8 cellular contexts compared by ENCODE assay signal in the genomic region with DNA sequence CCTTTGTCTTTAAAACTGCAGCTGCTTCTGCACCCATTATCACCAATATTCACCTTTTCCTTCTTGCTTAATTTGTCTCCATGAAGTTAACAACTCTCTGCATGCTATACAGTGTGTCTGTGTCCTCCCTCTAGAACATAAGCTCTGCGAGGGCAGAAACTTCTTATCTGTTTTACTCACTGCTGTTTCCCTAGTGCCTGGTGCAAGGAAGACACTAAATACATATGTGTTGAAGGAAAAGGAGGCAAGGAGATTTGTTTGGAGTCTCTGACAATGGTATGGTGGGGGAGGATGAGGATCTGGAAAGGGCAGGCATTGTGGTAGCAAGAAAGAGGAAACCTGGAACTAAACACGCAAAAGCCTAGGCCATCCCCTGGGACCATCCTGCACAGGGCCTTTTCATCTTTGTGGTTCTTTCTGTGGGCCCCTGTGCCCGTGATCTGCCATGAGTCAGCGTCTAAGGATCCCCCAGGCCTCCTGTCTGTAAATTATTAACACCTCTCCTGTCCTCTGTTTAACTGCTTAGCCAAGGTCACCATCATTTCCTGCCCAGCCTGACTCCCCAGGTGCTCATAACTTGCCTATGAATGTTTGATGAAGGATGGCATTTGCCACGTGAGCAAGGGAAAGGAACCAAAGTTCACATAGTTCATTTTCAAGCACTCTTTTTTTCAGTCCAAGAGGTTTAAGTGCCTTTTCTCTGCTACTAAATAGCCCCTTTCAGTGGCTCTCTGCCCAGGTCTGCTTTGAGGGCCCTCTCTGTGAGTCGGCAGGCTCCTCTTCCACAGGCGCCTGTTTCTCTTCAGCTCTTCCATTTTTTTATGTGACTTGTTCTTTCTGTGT.
DNase-seq lines count a peak whose midpoint lies in the region; ATAC-seq and TF ChIP-seq lines count a peak whose summit lies in the region.

No MANE protein-coding gene starts in this region.

- ATAC-seq in GM18873 (IDR thresholded peaks at IDR 0.05; ENCODE audit: low FRiP score, unreplicated experiment) (peak; percentile 91), HG02973 (IDR thresholded peaks at IDR 0.05; ENCODE audit: unreplicated experiment) (peak; percentile 82)

- TF ChIP-seq CTCF in Peyer's patch (IDR thresholded peaks at IDR 0.05) = no peak

- H3K36me3 ChIP-seq in Peyer's patch (no peaks in the 10 kb centered on the region), mesodermal cell (ENCODE audit: control insufficient read depth, insufficient read depth, low read length) (no peaks in the 10 kb centered on the region)

- H3K9me3 ChIP-seq in Peyer's patch (no peaks in the 10 kb centered on the region), mesodermal cell (ENCODE audit: control insufficient read depth, low read length) (no peaks in the 10 kb centered on the region)

- peaks cover 0 to 30% (median 4%) of the 10 kb centered on the region in 4 donors for H3K4me1 ChIP-seq in Peyer's patch
- H3K4me1 ChIP-seq in mesodermal cell (ENCODE audit: control insufficient read depth, insufficient read depth, low read length, poor library complexity, severe bottlenecking) = peaks cover 22% of the 10 kb centered on the region

- DNase-seq in Peyer's patch = peak in 2 of 3 donors; percentile 69 to 85
- no peak for DNase-seq in D341Med (ENCODE audit: low spot score)
- no peak for DNase-seq in stimulated activated CD4-positive, alpha-beta T cell treated with anti-CD3 and anti-CD28 coated beads, Interleukin-2, amount 100 ng/mL, for 24 hours
- no peak for DNase-seq in activated CD4-positive, alpha-beta T cell treated with anti-CD3 and anti-CD28 coated beads for 48 hours
- no peak for DNase-seq in activated T-cell treated with anti-CD3 and anti-CD28 coated beads, Interleukin-2, amount 50 U/mL, for 1 hour

- H3K27ac ChIP-seq in Peyer's patch (peak overlapping the region in 3 of 4 donors; percentile 55 to 84 (median 64)), mesodermal cell (ENCODE audit: low read depth, low read length, severe bottlenecking) (peak overlapping the region; percentile 34)

- H3K27me3 ChIP-seq in Peyer's patch = no peaks in the 10 kb centered on the region

- no peak for TF ChIP-seq POLR2A in Peyer's patch (IDR thresholded peaks at IDR 0.05)

- H3K4me3 ChIP-seq in Peyer's patch (no peak overlapping the region), mesodermal cell (ENCODE audit: extremely low read depth, insufficient read depth, low read length, poor library complexity, severe bottlenecking) (no peak overlapping the region)

- 79 to 89% methylated on average over 5 to 7 of the region's 7 CpGs for WGBS in mesodermal cell (ENCODE audit: insufficient coverage in 2 of 2), 2 experiments

Comparison
In these comparisons a context has a peak if more than half of its experiments do, and no peak if none do; other contexts are left out.
1. DNase-seq: peak in Peyer's patch (2 of 3); none in D341Med (single experiment), stimulated activated CD4-positive, alpha-beta T cell treated with anti-CD3 and anti-CD28 coated beads, Interleukin-2, amount 100 ng/mL, for 24 hours (0 of 2), activated CD4-positive, alpha-beta T cell treated with anti-CD3 and anti-CD28 coated beads for 48 hours (single experiment) and activated T-cell treated with anti-CD3 and anti-CD28 coated beads, Interleukin-2, amount 50 U/mL, for 1 hour (single experiment).